15 cellular contexts compared by ENCODE assay signal in the genomic region with DNA sequence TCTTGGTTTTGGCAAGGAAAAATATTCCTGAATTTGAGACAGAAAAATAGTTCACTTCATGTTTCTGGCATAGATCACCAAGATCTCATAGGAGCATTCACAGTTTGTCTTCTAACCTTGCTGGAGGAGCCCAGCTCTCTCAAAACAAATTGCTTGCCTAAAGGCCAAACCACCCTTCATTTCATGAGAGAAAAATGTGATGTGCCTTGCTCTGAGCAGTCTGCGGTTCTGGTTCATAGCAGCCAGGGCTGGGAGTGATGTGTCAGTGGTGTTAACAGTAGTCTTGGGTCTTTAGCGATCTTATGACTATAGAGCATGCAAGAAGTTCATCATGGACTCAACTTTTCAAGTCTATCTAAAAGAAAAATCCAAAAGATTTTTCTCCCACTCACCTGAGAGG.
"Had no signal": no experiment of that assay in that cellular context is flagged by ENCODE, and none has a peak within 500 bp of the region (broad histone marks: within the 10 kb centered on the region; RNA-seq: fewer than 3 reads in every experiment).

No MANE protein-coding gene starts in this region.

- DNase-seq: activated CD4-positive, alpha-beta T cell treated with anti-CD3 and anti-CD28 coated beads for 1 hour; activated CD8-positive, alpha-beta memory T cell treated with anti-CD3 and anti-CD28 coated beads for 24 hours; activated effector memory CD4-positive, alpha-beta T cell treated with anti-CD3 and anti-CD28 coated beads, Interleukin-2, amount 50 U/mL, for 16 hours; activated naive CD4-positive, alpha-beta T cell treated with anti-CD3 and anti-CD28 coated beads, Interleukin-2, amount 50 U/mL, for 16 hours; activated T-cell treated with anti-CD3 and anti-CD28 coated beads, Interleukin-2, amount 50 U/mL, for 72 hours; dorsolateral prefrontal cortex; head of caudate nucleus; left lung; pancreas; spleen; stimulated activated naive CD4-positive, alpha-beta T cell; thyroid gland had no signal

- H3K27ac Mint-ChIP-seq: activated T-cell treated with anti-CD3 and anti-CD28 coated beads, Interleukin-2, amount 50 U/mL, for 72 hours had no signal

- H3K4me3 ChIP-seq: dorsolateral prefrontal cortex, left lung, neural progenitor cell, pancreas, spleen, thyroid gland had no signal

- H3K9me3 Mint-ChIP-seq: activated T-cell treated with anti-CD3 and anti-CD28 coated beads, Interleukin-2, amount 50 U/mL, for 72 hours; neural progenitor cell had no signal

- H3K27ac ChIP-seq: epithelial cell of prostate, left lung, neural progenitor cell, pancreas, spleen, thyroid gland had no signal

- H3K4me3 Mint-ChIP-seq: activated T-cell treated with anti-CD3 and anti-CD28 coated beads, Interleukin-2, amount 50 U/mL, for 72 hours; neural progenitor cell had no signal

- H3K4me1 ChIP-seq: left lung, pancreas, spleen, thyroid gland had no signal

- ATAC-seq: activated T-cell treated with anti-CD3 and anti-CD28 coated beads, Interleukin-2, amount 50 U/mL, for 72 hours; left lung; pancreas; sciatic nerve had no signal

- H3K27me3 ChIP-seq: dorsolateral prefrontal cortex, left lung, neural progenitor cell, pancreas, spleen, thyroid gland had no signal

- H3K9me3 ChIP-seq: left lung, pancreas, spleen, thyroid gland had no signal
